15 cellular contexts compared by ENCODE assay signal in genomic region chr2:95317123-95317500, GRCh38. TPM values are rescaled to one million over a fixed set of nuclear protein-coding genes. Genes with fewer than 3 reads are reported as not detected.
"Had no signal": no experiment of that assay in that cellular context is flagged by ENCODE, and none has a peak within 500 bp of the region (broad histone marks: within the 10 kb centered on the region; RNA-seq: fewer than 3 reads in every experiment).

No MANE protein-coding gene starts in this region.

- DNase-seq: activated CD4-positive, alpha-beta memory T cell treated with anti-CD3 and anti-CD28 coated beads for 36 hours; activated gamma-delta T cell treated with Interleukin-2 at 50 U/mL for 16 hours; activated naive CD8-positive, alpha-beta T cell treated with anti-CD3 and anti-CD28 coated beads, Interleukin-2, amount 10 ng/mL, durations not matched to agents 7 days and 5 days; activated T-cell treated with anti-CD3 and anti-CD28 coated beads, Interleukin-2, amount 50 U/mL, for 48 hours; colonic mucosa; effector memory CD4-positive, alpha-beta T cell; naive thymus-derived CD4-positive, alpha-beta T cell; stimulated activated naive B cell treated with anti-CD40 and anti-IgM and Interleukin-4, amounts not matched to agents 10 μg/mL and 1 μg/mL and 100 μg/mL, for 72 hours; upper lobe of right lung had no signal

- H3K27me3 ChIP-seq: ascending aorta, cardiac muscle cell, colonic mucosa, neutrophil, right atrium auricular region, upper lobe of right lung had no signal

- H3K9me3 ChIP-seq: ascending aorta, colonic mucosa, gastroesophageal sphincter, neutrophil, right atrium auricular region, upper lobe of right lung had no signal

- H3K4me1 ChIP-seq: ascending aorta, colonic mucosa, gastroesophageal sphincter, right atrium auricular region, upper lobe of right lung had no signal

- H3K27ac ChIP-seq: ascending aorta, cardiac muscle cell, colonic mucosa, gastroesophageal sphincter, neutrophil, right atrium auricular region, upper lobe of right lung had no signal

- H3K36me3 ChIP-seq: ascending aorta, cardiac muscle cell, colonic mucosa, gastroesophageal sphincter, neutrophil, right atrium auricular region, upper lobe of right lung had no signal

- H3K4me3 ChIP-seq: ascending aorta, cardiac muscle cell, colonic mucosa, gastroesophageal sphincter, right atrium auricular region, smooth muscle cell, upper lobe of right lung had no signal

- ATAC-seq: gastroesophageal sphincter; naive thymus-derived CD4-positive, alpha-beta T cell; stimulated activated naive B cell treated with anti-CD40 and anti-IgM and Interleukin-4, amounts not matched to agents 10 μg/mL and 1 μg/mL and 100 μg/mL, for 72 hours had no signal

RNA-seq across cellular contexts. Expression of gene KCNIP3, which starts 20.0 kb away (rescaled TPM):
- total RNA-seq: activated CD4-positive, alpha-beta memory T cell treated with anti-CD3 and anti-CD28 coated beads for 36 hours; activated naive CD8-positive, alpha-beta T cell treated with anti-CD3 and anti-CD28 coated beads, Interleukin-2, amount 10 ng/mL, durations not matched to agents 7 days and 5 days had no signal
- polyA plus RNA-seq: naive thymus-derived CD4-positive, alpha-beta T cell had no signal

RNA-seq across cellular contexts. Expression of gene PROM2, which starts 42.9 kb away (rescaled TPM):
- total RNA-seq: ascending aorta had no signal
- polyA plus RNA-seq: naive thymus-derived CD4-positive, alpha-beta T cell had no signal
